In genomic region chr6:138824482-138825134, GRCh38 we compare ENCODE assay signal across 1 cellular context.
A peak's percentile ranks its signal among the peaks of the same experiment; 100 is the strongest.
TF ChIP-seq lines count a peak whose summit lies in the region.

No MANE protein-coding gene starts in this region.

TF ChIP-seq in K562, 482 proteins besides CTCF, POLR2A, EP300 and RAD21 (continued from another document):
- TF ChIP-seq ZBTB12 (CRISPR knock-in tag; IDR thresholded peaks at IDR 0.05) (0 out of 2 replicates have a peak, but pooled peaks have one; percentile 33), SP1 (CRISPR knock-in tag; IDR thresholded peaks at IDR 0.05) (no peak), ZNF76 (CRISPR knock-in tag; IDR thresholded peaks at IDR 0.05; ENCODE audit: borderline replicate concordance) (no peak), CREM (IDR thresholded peaks at IDR 0.05; ENCODE audit: low read depth) (peak; percentile 84), GABPA (tag; conservative IDR thresholded peaks at IDR 0.05; ENCODE audit: low read depth) (peak; percentile 79), CREB5 (CRISPR knock-in tag; IDR thresholded peaks at IDR 0.05) (no peak), SAFB (IDR thresholded peaks at IDR 0.05; ENCODE audit: borderline replicate concordance, low read depth, low read length) (no peak), EGR1 (conservative IDR thresholded peaks at IDR 0.05) (no peak), ZBED1 (IDR thresholded peaks at IDR 0.05) (no peak), VEZF1 (CRISPR knock-in tag; IDR thresholded peaks at IDR 0.05) (no peak), PTBP1 (IDR thresholded peaks at IDR 0.05; ENCODE audit: low read depth, low read length) (no peak), E2F3 (CRISPR knock-in tag; IDR thresholded peaks at IDR 0.05) (no peak), MLLT1 (IDR thresholded peaks at IDR 0.05) (no peak), ZNF740 (CRISPR knock-in tag; IDR thresholded peaks at IDR 0.05) (no peak), ZNF740 (tag; IDR thresholded peaks at IDR 0.05) (no peak), MYBL2 (IDR thresholded peaks at IDR 0.05; ENCODE audit: low read depth) (no peak), MYBL2 (CRISPR knock-in tag; IDR thresholded peaks at IDR 0.05; ENCODE audit: borderline replicate concordance) (no peak), ZNF639 (CRISPR knock-in tag; conservative IDR thresholded peaks at IDR 0.05 in 1 of 2, IDR thresholded peaks at IDR 0.05 in 1 of 2) (no peak), MIER1 (IDR thresholded peaks at IDR 0.05; ENCODE audit: low read depth) (no peak), THRAP3 (IDR thresholded peaks at IDR 0.05; ENCODE audit: borderline replicate concordance) (no peak), DNMT1 (IDR thresholded peaks at IDR 0.05) (no peak), PREB (CRISPR knock-in tag; IDR thresholded peaks at IDR 0.05) (no peak), ILK (tag; IDR thresholded peaks at IDR 0.05; ENCODE audit: borderline replicate concordance, low read depth) (no peak), KLF6 (CRISPR knock-in tag; IDR thresholded peaks at IDR 0.05; ENCODE audit: borderline replicate concordance) (no peak), HBP1 (CRISPR knock-in tag; IDR thresholded peaks at IDR 0.05) (no peak)
- TF ChIP-seq, protein P1, sequence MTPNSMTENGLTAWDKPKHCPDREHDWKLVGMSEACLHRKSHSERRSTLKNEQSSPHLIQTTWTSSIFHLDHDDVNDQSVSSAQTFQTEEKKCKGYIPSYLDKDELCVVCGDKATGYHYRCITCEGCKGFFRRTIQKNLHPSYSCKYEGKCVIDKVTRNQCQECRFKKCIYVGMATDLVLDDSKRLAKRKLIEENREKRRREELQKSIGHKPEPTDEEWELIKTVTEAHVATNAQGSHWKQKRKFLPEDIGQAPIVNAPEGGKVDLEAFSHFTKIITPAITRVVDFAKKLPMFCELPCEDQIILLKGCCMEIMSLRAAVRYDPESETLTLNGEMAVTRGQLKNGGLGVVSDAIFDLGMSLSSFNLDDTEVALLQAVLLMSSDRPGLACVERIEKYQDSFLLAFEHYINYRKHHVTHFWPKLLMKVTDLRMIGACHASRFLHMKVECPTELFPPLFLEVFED (CRISPR knock-in tag; conservative IDR thresholded peaks at IDR 0.05), result no peak
- TF ChIP-seq, protein P2, sequence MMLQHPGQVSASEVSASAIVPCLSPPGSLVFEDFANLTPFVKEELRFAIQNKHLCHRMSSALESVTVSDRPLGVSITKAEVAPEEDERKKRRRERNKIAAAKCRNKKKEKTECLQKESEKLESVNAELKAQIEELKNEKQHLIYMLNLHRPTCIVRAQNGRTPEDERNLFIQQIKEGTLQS (IDR thresholded peaks at IDR 0.05), result no peak
- TF ChIP-seq, protein P2 (CRISPR knock-in tag; conservative IDR thresholded peaks at IDR 0.05), result no peak
- TF ChIP-seq, protein P3, sequence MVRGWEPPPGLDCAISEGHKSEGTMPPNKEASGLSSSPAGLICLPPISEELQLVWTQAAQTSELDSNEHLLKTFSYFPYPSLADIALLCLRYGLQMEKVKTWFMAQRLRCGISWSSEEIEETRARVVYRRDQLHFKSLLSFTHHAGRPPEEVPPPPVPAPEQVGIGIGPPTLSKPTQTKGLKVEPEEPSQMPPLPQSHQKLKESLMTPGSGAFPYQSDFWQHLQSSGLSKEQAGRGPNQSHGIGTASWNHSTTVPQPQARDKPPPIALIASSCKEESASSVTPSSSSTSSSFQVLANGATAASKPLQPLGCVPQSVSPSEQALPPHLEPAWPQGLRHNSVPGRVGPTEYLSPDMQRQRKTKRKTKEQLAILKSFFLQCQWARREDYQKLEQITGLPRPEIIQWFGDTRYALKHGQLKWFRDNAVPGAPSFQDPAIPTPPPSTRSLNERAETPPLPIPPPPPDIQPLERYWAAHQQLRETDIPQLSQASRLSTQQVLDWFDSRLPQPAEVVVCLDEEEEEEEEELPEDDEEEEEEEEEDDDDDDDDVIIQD (CRISPR knock-in tag; IDR thresholded peaks at IDR 0.05), result no peak
- TF ChIP-seq, protein P4, sequence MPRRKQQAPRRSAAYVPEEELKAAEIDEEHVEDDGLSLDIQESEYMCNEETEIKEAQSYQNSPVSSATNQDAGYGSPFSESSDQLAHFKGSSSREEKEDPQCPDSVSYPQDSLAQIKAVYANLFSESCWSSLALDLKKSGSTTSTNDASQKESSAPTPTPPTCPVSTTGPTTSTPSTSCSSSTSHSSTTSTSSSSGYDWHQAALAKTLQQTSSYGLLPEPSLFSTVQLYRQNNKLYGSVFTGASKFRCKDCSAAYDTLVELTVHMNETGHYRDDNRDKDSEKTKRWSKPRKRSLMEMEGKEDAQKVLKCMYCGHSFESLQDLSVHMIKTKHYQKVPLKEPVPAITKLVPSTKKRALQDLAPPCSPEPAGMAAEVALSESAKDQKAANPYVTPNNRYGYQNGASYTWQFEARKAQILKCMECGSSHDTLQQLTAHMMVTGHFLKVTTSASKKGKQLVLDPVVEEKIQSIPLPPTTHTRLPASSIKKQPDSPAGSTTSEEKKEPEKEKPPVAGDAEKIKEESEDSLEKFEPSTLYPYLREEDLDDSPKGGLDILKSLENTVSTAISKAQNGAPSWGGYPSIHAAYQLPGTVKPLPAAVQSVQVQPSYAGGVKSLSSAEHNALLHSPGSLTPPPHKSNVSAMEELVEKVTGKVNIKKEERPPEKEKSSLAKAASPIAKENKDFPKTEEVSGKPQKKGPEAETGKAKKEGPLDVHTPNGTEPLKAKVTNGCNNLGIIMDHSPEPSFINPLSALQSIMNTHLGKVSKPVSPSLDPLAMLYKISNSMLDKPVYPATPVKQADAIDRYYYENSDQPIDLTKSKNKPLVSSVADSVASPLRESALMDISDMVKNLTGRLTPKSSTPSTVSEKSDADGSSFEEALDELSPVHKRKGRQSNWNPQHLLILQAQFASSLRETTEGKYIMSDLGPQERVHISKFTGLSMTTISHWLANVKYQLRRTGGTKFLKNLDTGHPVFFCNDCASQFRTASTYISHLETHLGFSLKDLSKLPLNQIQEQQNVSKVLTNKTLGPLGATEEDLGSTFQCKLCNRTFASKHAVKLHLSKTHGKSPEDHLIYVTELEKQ (CRISPR knock-in tag; IDR thresholded peaks at IDR 0.05), result no peak
